ENCODE assay signal across 18 cellular contexts in genomic region chr4:147753047-147753446, GRCh38. TPM values are rescaled to one million over a fixed set of nuclear protein-coding genes. Genes with fewer than 3 reads are reported as not detected.
DNase-seq lines count a peak whose midpoint lies in the region; ATAC-seq and TF ChIP-seq lines count a peak whose summit lies in the region.
"Had no signal": no experiment of that assay in that cellular context is flagged by ENCODE, and none has a peak within 500 bp of the region (broad histone marks: within the 10 kb centered on the region; RNA-seq: fewer than 3 reads in every experiment).

No MANE protein-coding gene starts in this region.

- no peak overlapping the region for H4K8ac ChIP-seq in mesenchymal stem cell (ENCODE audit: low read length)

- H2AK5ac ChIP-seq in mesenchymal stem cell (ENCODE audit: low read length, severe bottlenecking) = no peak overlapping the region

- H3K27ac ChIP-seq in RWPE2 (ENCODE audit: poor library complexity, severe bottlenecking) (peak overlapping the region; percentile 56), mesenchymal stem cell (ENCODE audit: low read length, poor library complexity, severe bottlenecking) (no peak overlapping the region), stomach smooth muscle (ENCODE audit: low read length) (peak overlapping the region; percentile 77)
- H3K27ac ChIP-seq: thyroid gland had no signal

- no peak overlapping the region for H3K18ac ChIP-seq in mesenchymal stem cell (ENCODE audit: low read depth in 1 of 2, low read length in 2 of 2)

- H3K27me3 ChIP-seq in RWPE2 (ENCODE audit: insufficient read depth, poor library complexity, severe bottlenecking) = no peaks in the 10 kb centered on the region
- no peaks in the 10 kb centered on the region for H3K27me3 ChIP-seq in mesenchymal stem cell (ENCODE audit: control insufficient read depth in 1 of 2, insufficient read depth in 1 of 2, low read length in 2 of 2)
- no peaks in the 10 kb centered on the region for H3K27me3 ChIP-seq in stomach smooth muscle (ENCODE audit: control insufficient read depth in 1 of 2, insufficient read depth in 2 of 2, low read length in 2 of 2)
- H3K27me3 ChIP-seq: thyroid gland had no signal

- H3K9me3 ChIP-seq in RWPE2 (ENCODE audit: severe bottlenecking) (no peaks in the 10 kb centered on the region), mesenchymal stem cell (ENCODE audit: control insufficient read depth, low read length) (no peaks in the 10 kb centered on the region), stomach smooth muscle (ENCODE audit: control insufficient read depth in 2 of 2, low read length in 2 of 2) (no peaks in the 10 kb centered on the region)
- H3K9me3 ChIP-seq: thyroid gland had no signal

- H4K91ac ChIP-seq in mesenchymal stem cell (ENCODE audit: low read length) = no peak overlapping the region

- WGBS in mesenchymal stem cell = 90% methylated on average over 3 of the region's 4 CpGs

- H3K14ac ChIP-seq in mesenchymal stem cell (ENCODE audit: low read length in 2 of 2) = no peak overlapping the region

- H3K36me3 ChIP-seq in RWPE2 (ENCODE audit: low read depth) = no peaks in the 10 kb centered on the region
- peaks cover 0 to 9% of the 10 kb centered on the region in 2 experiments for H3K36me3 ChIP-seq in mesenchymal stem cell (ENCODE audit: control insufficient read depth in 1 of 2, insufficient read depth in 2 of 2, low read depth in 1 of 2, low read length in 2 of 2)
- peaks cover 0 to 5% of the 10 kb centered on the region in 2 donors for H3K36me3 ChIP-seq in stomach smooth muscle (ENCODE audit: control insufficient read depth in 2 of 2, insufficient read depth in 2 of 2, low read length in 2 of 2)
- H3K36me3 ChIP-seq: thyroid gland had no signal

- H3K4ac ChIP-seq in mesenchymal stem cell (ENCODE audit: low read depth in 1 of 2, low read length in 2 of 2) = no peak overlapping the region

- H3K4me2 ChIP-seq in mesenchymal stem cell (ENCODE audit: low read length, poor library complexity, severe bottlenecking) = no peak overlapping the region

- no peak overlapping the region for H2AFZ ChIP-seq in mesenchymal stem cell (ENCODE audit: low read depth, low read length)

- no peak overlapping the region for H2BK5ac ChIP-seq in mesenchymal stem cell (ENCODE audit: low read depth, low read length, poor library complexity, severe bottlenecking)

- H3K79me1 ChIP-seq in mesenchymal stem cell (replicated peaks; ENCODE audit: low read length, poor library complexity, severe bottlenecking) = peaks cover 11% of the 10 kb centered on the region

- no peak for DNase-seq in RWPE2 (ENCODE audit: low spot score)
- peak; percentile 52 for DNase-seq in fibroblast of the aortic adventitia (ENCODE audit: low read depth)
- peak; percentile 55 for DNase-seq in mesenchymal stem cell
- no peak for DNase-seq in stimulated activated CD4-positive, alpha-beta T cell treated with anti-CD3 and anti-CD28 coated beads, Interleukin-4, amount 100 ng/mL, for 4 hours
- DNase-seq in hypothalamus (lab: John Stamatoyannopoulos, UW) = no peak
- DNase-seq: activated CD4-positive, alpha-beta T cell treated with anti-CD3 and anti-CD28 coated beads, Interleukin-2, amount 50 U/mL, for 4 hours; activated naive CD4-positive, alpha-beta T cell treated with Interleukin-2 at 50 U/mL for 16 hours; activated T-cell treated with anti-CD3 and anti-CD28 coated beads, Interleukin-2, amount 50 U/mL, for 72 hours; Karpas-422; kidney glomerular epithelial cell; MV-4-11; stimulated activated naive CD8-positive, alpha-beta T cell treated with anti-CD3 and anti-CD28 coated beads, Interleukin-15, Interleukin-2, amounts not matched to agents 100 U/mL and 50 U/mL, for 24 hours; thyroid gland had no signal

- no peak overlapping the region for H2BK120ac ChIP-seq in mesenchymal stem cell (ENCODE audit: low read depth, low read length)

- H3K9ac ChIP-seq in mesenchymal stem cell (ENCODE audit: low read length) (no peak overlapping the region), stomach smooth muscle (ENCODE audit: low read length in 2 of 2) (no peak overlapping the region)

- H3K4me3 ChIP-seq in RWPE2 (ENCODE audit: severe bottlenecking) (no peak overlapping the region), fibroblast of the aortic adventitia (ENCODE audit: low read depth, low read length) (no peak overlapping the region), mesenchymal stem cell (ENCODE audit: insufficient read depth in 1 of 2, low read depth in 1 of 2, low read length in 2 of 2) (no peak overlapping the region), stomach smooth muscle (ENCODE audit: low read length in 2 of 2) (no peak overlapping the region)
- H3K4me3 ChIP-seq: GM12878, lung, thyroid gland had no signal

- no peak overlapping the region for H2BK15ac ChIP-seq in mesenchymal stem cell (ENCODE audit: low read depth, poor library complexity, severe bottlenecking)

- ATAC-seq in RWPE2 (ENCODE audit: low read depth) = no peak
- no peak for ATAC-seq in GM21423 (IDR thresholded peaks at IDR 0.05; ENCODE audit: unreplicated experiment)
- ATAC-seq: activated T-cell treated with anti-CD3 and anti-CD28 coated beads, Interleukin-2, amount 50 U/mL, for 72 hours; GM12878; HCT116; stimulated activated naive CD8-positive, alpha-beta T cell treated with anti-CD3 and anti-CD28 coated beads, Interleukin-15, Interleukin-2, amounts not matched to agents 100 U/mL and 50 U/mL, for 24 hours had no signal

- H3K4me1 ChIP-seq in RWPE2 (ENCODE audit: insufficient read depth, poor library complexity, severe bottlenecking) (peaks cover 15% of the 10 kb centered on the region), mesenchymal stem cell (ENCODE audit: control insufficient read depth, insufficient read depth, low read depth, low read length) (no peaks in the 10 kb centered on the region), stomach smooth muscle (ENCODE audit: control insufficient read depth, insufficient read depth, low read length) (peaks cover 32% of the 10 kb centered on the region)

- no peak overlapping the region for H2BK12ac ChIP-seq in mesenchymal stem cell (ENCODE audit: low read length in 2 of 2)

- TF ChIP-seq CTCF in RWPE2 (IDR thresholded peaks at IDR 0.05; ENCODE audit: poor library complexity, severe bottlenecking) = no peak
- no peak for TF ChIP-seq CTCF in fibroblast of the aortic adventitia (IDR thresholded peaks at IDR 0.05; ENCODE audit: insufficient read depth, low read length)

- H3K23ac ChIP-seq in mesenchymal stem cell (ENCODE audit: low read length in 2 of 2) = no peak overlapping the region

RNA-seq across cellular contexts. Expression of gene ARHGAP10, which starts 21.2 kb away (rescaled TPM):
- total RNA-seq in fibroblast of the aortic adventitia (ENCODE audit: low replicate concordance) = 32.1 and 45.0 TPM in 2 replicates
- polyA plus RNA-seq in mesenchymal stem cell (2013, experiment 1 of 2) = 24.9 TPM
- 24.0 TPM for polyA plus RNA-seq in mesenchymal stem cell (2013, experiment 2 of 2)

Comparison
In these comparisons a context has a peak if more than half of its experiments do, and no peak if none do; other contexts are left out.
1. DNase-seq: peak in fibroblast of the aortic adventitia (single experiment) and mesenchymal stem cell (single experiment); none in RWPE2 (single experiment), stimulated activated CD4-positive, alpha-beta T cell treated with anti-CD3 and anti-CD28 coated beads, Interleukin-4, amount 100 ng/mL, for 4 hours (0 of 2) and hypothalamus (0 of 51).